In the genomic region with DNA sequence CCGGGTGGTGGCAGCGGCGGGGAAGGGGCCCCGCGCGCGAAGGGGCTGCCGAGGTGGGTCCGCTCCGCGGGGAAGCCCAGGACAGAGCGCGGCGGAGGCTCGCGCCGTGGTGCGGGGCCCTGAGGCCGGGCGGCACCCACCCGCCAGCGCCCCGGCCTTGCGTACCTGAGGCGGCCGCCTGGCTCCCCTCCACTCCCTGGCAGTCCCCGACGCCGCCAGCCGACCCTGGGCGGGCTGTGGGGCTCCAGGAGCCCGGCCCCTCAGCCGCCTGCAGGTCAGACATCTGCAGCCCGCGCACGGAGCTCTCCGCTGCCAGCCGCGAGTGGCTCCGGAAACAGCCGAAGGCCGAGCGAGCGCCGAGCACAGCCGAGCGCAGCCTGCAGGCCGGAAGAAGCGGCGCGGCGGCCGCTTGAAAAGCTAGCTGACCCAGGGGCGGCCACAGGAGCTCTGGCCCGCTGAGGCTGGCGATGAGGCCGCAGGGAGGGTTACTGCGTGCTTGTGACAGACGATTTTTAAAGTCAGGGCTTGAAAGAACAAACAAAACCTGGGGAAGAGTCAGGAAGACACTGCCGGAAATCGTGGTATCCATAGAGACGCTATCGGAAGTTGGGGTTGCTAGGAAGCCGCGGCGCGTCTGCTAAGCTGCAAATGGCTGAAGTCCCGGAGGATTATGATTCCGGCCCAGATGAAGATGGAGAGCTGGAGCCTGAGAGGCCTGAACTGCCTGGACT, we compare ENCODE assay signal across 8 cellular contexts. TPM values are rescaled to one million over a fixed set of nuclear protein-coding genes. Genes with fewer than 3 reads are reported as not detected.
DNase-seq lines count a peak whose midpoint lies in the region; TF ChIP-seq lines count a peak whose summit lies in the region.

A gene (plus strand): TSS at position 609 of the 731 bp plus-strand sequence. CDS start 40 bp downstream, at position 649.
A gene with protein sequence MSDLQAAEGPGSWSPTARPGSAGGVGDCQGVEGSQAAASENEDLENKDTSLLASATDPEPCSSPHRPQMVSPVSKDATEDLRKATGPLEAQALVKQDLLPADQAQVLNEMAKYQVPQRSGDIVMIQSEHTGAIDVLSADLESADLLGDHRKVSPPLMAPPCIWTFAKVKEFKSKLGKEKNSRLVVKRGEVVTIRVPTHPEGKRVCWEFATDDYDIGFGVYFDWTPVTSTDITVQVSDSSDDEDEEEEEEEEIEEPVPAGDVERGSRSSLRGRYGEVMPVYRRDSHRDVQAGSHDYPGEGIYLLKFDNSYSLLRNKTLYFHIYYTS (minus strand): TSS at position 324 of the 731 bp plus-strand sequence. CDS start 41 bp downstream, at position 283.

- no peaks in the 10 kb centered on the region for H3K36me3 Mint-ChIP-seq in H9 (ENCODE audit: insufficient read depth in 1 of 3, low read depth in 3 of 3)

- H4K20me1 ChIP-seq in H9 (ENCODE audit: control insufficient read depth, insufficient read depth, insufficient read length): no peaks in the 10 kb centered on the region

- no peak within 1 kb of the TSS for H2BK5ac ChIP-seq in H9 (ENCODE audit: insufficient read length, low read length)

- H3K4ac ChIP-seq in H9 (ENCODE audit: low read depth, low read length): no peak within 1 kb of the TSS

- H2BK20ac ChIP-seq in H9 (ENCODE audit: low read depth, low read length, poor library complexity, severe bottlenecking): no peak within 1 kb of the TSS

- peak within 1 kb of the TSS; percentile 67 for H3K9ac ChIP-seq in H9 (ENCODE audit: extremely low read depth, insufficient read length, low read length)

- peak; percentile 29; the same call in 1 of the 3 replicates for TF ChIP-seq CTCF in H9 (conservative IDR thresholded peaks at IDR 0.05)

- peaks cover 2% of the 10 kb centered on the region for H3K27me3 Mint-ChIP-seq in H9 (ENCODE audit: low read depth)

- peak within 1 kb of the TSS; percentile 81 to 93; a peak in 4 of 5 replicates for H3K4me3 Mint-ChIP-seq in H9

- no peak within 1 kb of the TSS for H4K8ac ChIP-seq in H9 (replicated peaks; ENCODE audit: insufficient read length, low read depth, low read length)

- no peak within 1 kb of the TSS for H3K18ac ChIP-seq in H9 (ENCODE audit: insufficient read length, low read depth, low read length)

- peak within 1 kb of the TSS in 2 of 3 experiments; percentile 38 to 54; a peak in 2 of 7 replicates for H3K27ac Mint-ChIP-seq in H9

- H3K27me3 ChIP-seq in H9 (ENCODE audit: insufficient read depth, low read length): no peaks in the 10 kb centered on the region

- H3K79me1 ChIP-seq in H9 (ENCODE audit: insufficient read depth, low read depth, low read length, poor library complexity, severe bottlenecking): no peaks in the 10 kb centered on the region

- no peak within 1 kb of the TSS for H4K5ac ChIP-seq in H9 (ENCODE audit: insufficient read length, low read depth, low read length)

- no peak within 1 kb of the TSS for H3T11ph ChIP-seq in H9 (ENCODE audit: low read length)

- no peak within 1 kb of the TSS for H4K91ac ChIP-seq in H9 (ENCODE audit: insufficient read length, low read depth, low read length)

- no peak within 1 kb of the TSS for H2BK120ac ChIP-seq in H9 (ENCODE audit: low read depth, low read length, poor library complexity, severe bottlenecking)

- H3K23ac ChIP-seq in H9 (ENCODE audit: insufficient read length, low read depth, low read length): no peak within 1 kb of the TSS

- H2AFZ ChIP-seq in H9 (ENCODE audit: low read length): peak within 1 kb of the TSS; percentile 99

- no peaks in the 10 kb centered on the region for H3K79me2 ChIP-seq in H9 (ENCODE audit: insufficient read depth, low read length)

- H3K4me1 Mint-ChIP-seq in H9: peaks cover 7 to 8% of the 10 kb centered on the region in 2 experiments

- H3K4me2 ChIP-seq in H9 (ENCODE audit: insufficient read depth, insufficient read length, low read length): peak within 1 kb of the TSS; percentile 98

- peaks cover 4% of the 10 kb centered on the region; the same call in 1 of the 2 replicates for H3K4me1 ChIP-seq in H9 (ENCODE audit: insufficient read depth, low read length)

- peak; percentile 96 for DNase-seq in GM03348 (ENCODE audit: low spot score)
- peak; percentile 82 for DNase-seq in H9
- peak; percentile 78 for DNase-seq in M059J (ENCODE audit: low read depth)
- DNase-seq in SHP77 treated with DMSO at 0.1 percent for 48 hours (lab: John Stamatoyannopoulos, UW): peak; percentile 92
- DNase-seq in activated naive CD4-positive, alpha-beta T cell treated with Interleukin-2 at 50 U/mL for 16 hours: peak; percentile 86
- DNase-seq in glomerular endothelial cell (ENCODE audit: extremely low read depth, low read depth, low spot score): peak; percentile 47
- DNase-seq in occipital lobe (lab: John Stamatoyannopoulos, UW): peak; percentile 82

- H3K14ac ChIP-seq in H9 (ENCODE audit: insufficient read depth, low read length): 0 out of 2 replicates have a peak within 1 kb of the TSS, but pooled peaks have one; percentile 20

- no peaks in the 10 kb centered on the region for H3K9me3 Mint-ChIP-seq in H9

- peaks cover 13% of the 10 kb centered on the region for H3K23me2 ChIP-seq in H9 (ENCODE audit: insufficient read length, low read depth, low read length, poor library complexity, severe bottlenecking)

- H3K56ac ChIP-seq in H9 (ENCODE audit: insufficient read length, low read depth, low read length): no peak within 1 kb of the TSS

- H3K9me3 ChIP-seq in H9 (ENCODE audit: control insufficient read depth, low read depth, low read length): no peaks in the 10 kb centered on the region

- H3K27ac ChIP-seq in H9 (ENCODE audit: insufficient read length, low read depth, low read length) (no peak within 1 kb of the TSS), temporal lobe (ENCODE audit: low read depth, low read length) (peak within 1 kb of the TSS; percentile 17)

- H2AK5ac ChIP-seq in H9 (ENCODE audit: insufficient read length, low read length): no peak within 1 kb of the TSS

- no CpG with 5 or more reads among the region's 69 CpGs for WGBS in H9 (ENCODE audit: extremely low coverage, insufficient read length, low lambda C conversion rate)

- H2BK15ac ChIP-seq in H9 (ENCODE audit: low read depth, low read length): no peak within 1 kb of the TSS

- no peak within 1 kb of the TSS for H2BK12ac ChIP-seq in H9 (ENCODE audit: insufficient read length, low read depth, low read length)

RNA-seq across cellular contexts. Expression of the first gene that starts in this region (rescaled TPM):
- total RNA-seq in H9 (2021): 1.1 and 2.7 TPM in 2 replicates
- 0.59 and 1.4 TPM in 2 replicates for total RNA-seq in M059J (2014; rRNA removed; shearing (Covaris generic))
- 1.1 and 3.3 TPM in 2 replicates for total RNA-seq in glomerular endothelial cell
- total RNA-seq in occipital lobe: 8.1 TPM
- total RNA-seq in temporal lobe: 5.2 TPM

RNA-seq across cellular contexts. Expression of the second gene that starts in this region (rescaled TPM):
- total RNA-seq in H9 (2021) (9.1 and 9.5 TPM in 2 replicates), glomerular endothelial cell (8.9 and 10.7 TPM in 2 replicates), occipital lobe (27.6 TPM), temporal lobe (20.9 TPM)
- 6.1 and 10.6 TPM in 2 replicates for total RNA-seq in M059J (2014; rRNA removed; shearing (Covaris generic))
